Comparison of ENCODE assay signal across 9 cellular contexts in genomic region chr3:168061332-168061996, GRCh38. TPM values are rescaled to one million over a fixed set of nuclear protein-coding genes. Genes with fewer than 3 reads are reported as not detected.
DNase-seq lines count a peak whose midpoint lies in the region; ATAC-seq lines count a peak whose summit lies in the region.
"Had no signal": no experiment of that assay in that cellular context is flagged by ENCODE, and none has a peak within 500 bp of the region (broad histone marks: within the 10 kb centered on the region; RNA-seq: fewer than 3 reads in every experiment).

No MANE protein-coding gene starts in this region.

- no peaks in the 10 kb centered on the region for H3K9me3 Mint-ChIP-seq in T-helper 1 cell treated with Interleukin-12 subunit alpha and Interleukin-12 subunit beta and Interleukin-4 antibody, amounts not matched to agents 30 μg/mL and 1 μg/mL, for 36 hours

- peak overlapping the region; percentile 6 for H3K4me3 Mint-ChIP-seq in T-helper 1 cell treated with Interleukin-12 subunit alpha and Interleukin-12 subunit beta and Interleukin-4 antibody, amounts not matched to agents 30 μg/mL and 1 μg/mL, for 36 hours

- H3K27ac Mint-ChIP-seq in T-helper 1 cell treated with Interleukin-12 subunit alpha and Interleukin-12 subunit beta and Interleukin-4 antibody, amounts not matched to agents 30 μg/mL and 1 μg/mL, for 36 hours = no peak overlapping the region

- peaks cover 3% of the 10 kb centered on the region for H3K27me3 Mint-ChIP-seq in T-helper 1 cell treated with Interleukin-12 subunit alpha and Interleukin-12 subunit beta and Interleukin-4 antibody, amounts not matched to agents 30 μg/mL and 1 μg/mL, for 36 hours (ENCODE audit: low read depth)

- H3K4me1 Mint-ChIP-seq in T-helper 1 cell treated with Interleukin-12 subunit alpha and Interleukin-12 subunit beta and Interleukin-4 antibody, amounts not matched to agents 30 μg/mL and 1 μg/mL, for 36 hours (ENCODE audit: low read depth) = peaks cover 7% of the 10 kb centered on the region

- DNase-seq in A172 (ENCODE audit: low spot score) = peak; percentile 30
- DNase-seq in AG08396 (ENCODE audit: low spot score) = no peak
- no peak for DNase-seq in RPMI8226
- no peak for DNase-seq in inferior parietal cortex (ENCODE audit: extremely low spot score)
- DNase-seq in NCI-H524 treated with DMSO at 0.1 percent for 48 hours (lab: John Stamatoyannopoulos, UW) = no peak
- DNase-seq: stimulated activated CD4-positive, alpha-beta T cell treated with anti-CD3 and anti-CD28 coated beads, Interleukin-12 subunit alpha, Interleukin-12 subunit beta, amount 100 ng/mL, for 4 hours had no signal

- ATAC-seq in GM18873 (IDR thresholded peaks at IDR 0.05; ENCODE audit: low FRiP score, unreplicated experiment) (peak; percentile 90), HG02943 (IDR thresholded peaks at IDR 0.05; ENCODE audit: low read depth, unreplicated experiment) (peak; percentile 82)

- H3K36me3 Mint-ChIP-seq in T-helper 1 cell treated with Interleukin-12 subunit alpha and Interleukin-12 subunit beta and Interleukin-4 antibody, amounts not matched to agents 30 μg/mL and 1 μg/mL, for 36 hours (ENCODE audit: low read depth) = no peaks in the 10 kb centered on the region

RNA-seq across cellular contexts. Expression of gene GOLIM4, which starts 34.3 kb away (rescaled TPM):
- 55.2 and 63.9 TPM in 2 replicates for total RNA-seq in A172 (2014; rRNA removed; shearing (Covaris generic))
